Comparison of ENCODE assay signal across 1 cellular context in the genomic region with DNA sequence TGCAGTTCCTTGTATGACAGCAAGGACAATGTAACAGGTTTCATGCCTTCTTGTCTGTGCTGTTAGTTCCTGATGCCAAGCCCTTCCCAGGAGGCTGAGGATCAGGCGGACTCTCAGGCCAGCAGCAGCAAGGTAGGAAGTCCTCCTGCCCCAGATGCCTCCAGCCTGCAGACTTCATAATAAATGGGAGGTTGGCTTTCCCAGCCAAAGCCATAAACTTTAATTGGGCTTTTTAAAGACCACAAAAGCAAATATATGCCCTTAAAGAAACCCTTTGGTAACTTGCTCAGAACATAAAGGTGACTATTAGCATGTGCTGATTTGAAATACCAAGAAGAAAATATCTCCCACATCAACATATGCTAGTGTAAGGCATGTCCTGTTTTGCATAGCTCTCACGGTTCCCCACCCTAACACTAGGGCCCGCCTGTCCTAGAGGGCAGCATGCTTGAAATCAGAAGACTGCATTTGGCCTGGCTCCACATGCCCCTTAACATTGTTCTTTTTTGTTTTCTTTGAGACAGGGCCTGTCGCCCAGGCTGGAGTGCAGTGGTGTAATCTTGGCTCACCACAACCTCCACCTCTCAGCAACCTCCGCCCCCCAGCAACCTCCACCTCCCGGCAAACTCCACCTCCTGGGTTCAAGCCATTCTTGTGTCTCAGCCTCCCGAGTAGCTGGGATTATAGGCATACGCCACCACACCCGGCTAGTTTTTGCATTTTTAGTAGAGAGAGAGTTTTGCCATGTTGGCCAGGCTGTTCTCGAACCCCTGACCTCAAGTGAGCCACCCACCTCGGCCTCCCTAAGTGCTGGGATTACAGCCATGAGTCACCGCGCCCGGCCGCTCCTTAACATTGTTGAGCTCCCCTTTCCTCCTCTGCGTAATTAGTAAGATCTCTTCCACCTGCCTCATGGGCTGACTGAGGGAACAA.
TF ChIP-seq lines count a peak whose summit lies in the region.

No MANE protein-coding gene starts in this region.

TF ChIP-seq in HCT116, 20 proteins besides CTCF, POLR2A, EP300 and RAD21 (continued from another document):
- TF ChIP-seq, protein P1, sequence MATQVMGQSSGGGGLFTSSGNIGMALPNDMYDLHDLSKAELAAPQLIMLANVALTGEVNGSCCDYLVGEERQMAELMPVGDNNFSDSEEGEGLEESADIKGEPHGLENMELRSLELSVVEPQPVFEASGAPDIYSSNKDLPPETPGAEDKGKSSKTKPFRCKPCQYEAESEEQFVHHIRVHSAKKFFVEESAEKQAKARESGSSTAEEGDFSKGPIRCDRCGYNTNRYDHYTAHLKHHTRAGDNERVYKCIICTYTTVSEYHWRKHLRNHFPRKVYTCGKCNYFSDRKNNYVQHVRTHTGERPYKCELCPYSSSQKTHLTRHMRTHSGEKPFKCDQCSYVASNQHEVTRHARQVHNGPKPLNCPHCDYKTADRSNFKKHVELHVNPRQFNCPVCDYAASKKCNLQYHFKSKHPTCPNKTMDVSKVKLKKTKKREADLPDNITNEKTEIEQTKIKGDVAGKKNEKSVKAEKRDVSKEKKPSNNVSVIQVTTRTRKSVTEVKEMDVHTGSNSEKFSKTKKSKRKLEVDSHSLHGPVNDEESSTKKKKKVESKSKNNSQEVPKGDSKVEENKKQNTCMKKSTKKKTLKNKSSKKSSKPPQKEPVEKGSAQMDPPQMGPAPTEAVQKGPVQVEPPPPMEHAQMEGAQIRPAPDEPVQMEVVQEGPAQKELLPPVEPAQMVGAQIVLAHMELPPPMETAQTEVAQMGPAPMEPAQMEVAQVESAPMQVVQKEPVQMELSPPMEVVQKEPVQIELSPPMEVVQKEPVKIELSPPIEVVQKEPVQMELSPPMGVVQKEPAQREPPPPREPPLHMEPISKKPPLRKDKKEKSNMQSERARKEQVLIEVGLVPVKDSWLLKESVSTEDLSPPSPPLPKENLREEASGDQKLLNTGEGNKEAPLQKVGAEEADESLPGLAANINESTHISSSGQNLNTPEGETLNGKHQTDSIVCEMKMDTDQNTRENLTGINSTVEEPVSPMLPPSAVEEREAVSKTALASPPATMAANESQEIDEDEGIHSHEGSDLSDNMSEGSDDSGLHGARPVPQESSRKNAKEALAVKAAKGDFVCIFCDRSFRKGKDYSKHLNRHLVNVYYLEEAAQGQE (IDR thresholded peaks at IDR 0.05; ENCODE audit: low read depth) = no peak
- TF ChIP-seq EGR1 (IDR thresholded peaks at IDR 0.05; ENCODE audit: low read depth) (no peak), ELF1 (IDR thresholded peaks at IDR 0.05; ENCODE audit: borderline replicate concordance, low read depth) (no peak), POLR2AphosphoS5 (IDR thresholded peaks at IDR 0.05; ENCODE audit: low read depth, low read length) (no peak), YY1 (IDR thresholded peaks at IDR 0.05; ENCODE audit: extremely low read depth, insufficient replicate concordance, low read depth, low read length) (no peak), FOSL1 (IDR thresholded peaks at IDR 0.05; ENCODE audit: low read depth) (no peak), EZH2phosphoT487 (IDR thresholded peaks at IDR 0.05; ENCODE audit: borderline replicate concordance) (no peak), CEBPB (IDR thresholded peaks at IDR 0.05; ENCODE audit: low read depth) (no peak)
- TF ChIP-seq, protein P2, sequence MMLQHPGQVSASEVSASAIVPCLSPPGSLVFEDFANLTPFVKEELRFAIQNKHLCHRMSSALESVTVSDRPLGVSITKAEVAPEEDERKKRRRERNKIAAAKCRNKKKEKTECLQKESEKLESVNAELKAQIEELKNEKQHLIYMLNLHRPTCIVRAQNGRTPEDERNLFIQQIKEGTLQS (IDR thresholded peaks at IDR 0.05) = no peak
- TF ChIP-seq, protein P3, sequence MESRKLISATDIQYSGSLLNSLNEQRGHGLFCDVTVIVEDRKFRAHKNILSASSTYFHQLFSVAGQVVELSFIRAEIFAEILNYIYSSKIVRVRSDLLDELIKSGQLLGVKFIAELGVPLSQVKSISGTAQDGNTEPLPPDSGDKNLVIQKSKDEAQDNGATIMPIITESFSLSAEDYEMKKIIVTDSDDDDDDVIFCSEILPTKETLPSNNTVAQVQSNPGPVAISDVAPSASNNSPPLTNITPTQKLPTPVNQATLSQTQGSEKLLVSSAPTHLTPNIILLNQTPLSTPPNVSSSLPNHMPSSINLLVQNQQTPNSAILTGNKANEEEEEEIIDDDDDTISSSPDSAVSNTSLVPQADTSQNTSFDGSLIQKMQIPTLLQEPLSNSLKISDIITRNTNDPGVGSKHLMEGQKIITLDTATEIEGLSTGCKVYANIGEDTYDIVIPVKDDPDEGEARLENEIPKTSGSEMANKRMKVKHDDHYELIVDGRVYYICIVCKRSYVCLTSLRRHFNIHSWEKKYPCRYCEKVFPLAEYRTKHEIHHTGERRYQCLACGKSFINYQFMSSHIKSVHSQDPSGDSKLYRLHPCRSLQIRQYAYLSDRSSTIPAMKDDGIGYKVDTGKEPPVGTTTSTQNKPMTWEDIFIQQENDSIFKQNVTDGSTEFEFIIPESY (IDR thresholded peaks at IDR 0.05; ENCODE audit: extremely low read depth, insufficient replicate concordance, low read length) = no peak
- TF ChIP-seq, protein P4, sequence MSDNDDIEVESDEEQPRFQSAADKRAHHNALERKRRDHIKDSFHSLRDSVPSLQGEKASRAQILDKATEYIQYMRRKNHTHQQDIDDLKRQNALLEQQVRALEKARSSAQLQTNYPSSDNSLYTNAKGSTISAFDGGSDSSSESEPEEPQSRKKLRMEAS (IDR thresholded peaks at IDR 0.05) = no peak
